Comparison of ENCODE assay signal across 9 cellular contexts in the genomic region with DNA sequence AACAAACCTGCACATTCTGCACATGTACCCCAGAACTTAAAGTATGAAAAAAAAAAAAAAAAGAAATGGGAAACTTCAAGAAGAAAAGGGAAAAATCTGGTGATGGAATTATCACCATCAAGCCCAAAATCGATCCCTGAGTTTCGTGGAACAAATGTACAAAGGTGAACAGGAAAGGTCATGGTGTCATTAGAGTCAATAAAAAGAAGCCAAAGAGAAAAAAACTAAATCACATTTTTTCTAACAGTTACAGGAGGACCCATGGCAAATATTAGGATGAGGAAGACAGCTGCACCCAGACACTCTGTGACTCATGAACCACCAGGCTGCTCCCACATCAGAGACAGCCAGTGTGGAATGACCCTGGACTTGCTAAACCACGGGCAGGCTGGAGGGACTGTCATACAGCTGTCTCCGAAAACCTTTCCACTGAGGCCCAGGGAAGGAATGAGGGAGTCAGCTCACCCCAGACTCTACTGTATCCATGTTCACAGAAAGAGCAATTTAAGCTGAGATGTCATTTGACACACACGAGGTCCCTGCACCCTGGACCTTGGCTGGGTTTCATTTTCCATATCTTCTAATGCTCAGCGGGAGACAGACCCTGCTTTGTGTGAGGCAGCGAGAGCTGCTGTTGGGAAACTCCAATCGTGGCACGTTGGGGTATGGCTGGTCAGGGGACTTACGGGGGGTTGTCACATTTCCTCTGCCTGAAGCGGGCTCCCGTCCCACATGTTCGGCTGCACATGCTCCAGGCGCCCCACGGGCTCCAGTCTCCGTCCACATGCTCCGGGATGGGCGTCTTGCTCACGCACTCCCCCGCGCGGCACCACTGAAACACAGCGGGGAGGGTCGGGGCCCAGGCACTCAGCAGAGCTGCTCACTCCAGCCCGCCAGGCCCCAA.
DNase-seq lines count a peak whose midpoint lies in the region; ATAC-seq and TF ChIP-seq lines count a peak whose summit lies in the region.
"Had no signal": no experiment of that assay in that cellular context is flagged by ENCODE, and none has a peak within 500 bp of the region (broad histone marks: within the 10 kb centered on the region; RNA-seq: fewer than 3 reads in every experiment).

No MANE protein-coding gene starts in this region.

- intact Hi-C loops in CD4-positive, alpha-beta memory T cell (cut with micrococcal nuclease) = loop anchor here (1.0 to 2.0 kb wide), 2 partner anchors 203 to 208 kb away; no protein-coding TSS in a partner anchor

- no peaks in the 10 kb centered on the region for H3K27me3 ChIP-seq in CD4-positive, alpha-beta memory T cell (ENCODE audit: insufficient read depth, low read length)
- H3K27me3 ChIP-seq in parathyroid adenoma (ENCODE audit: control insufficient read depth, insufficient read depth, low read length) = no peaks in the 10 kb centered on the region
- H3K27me3 ChIP-seq: neutrophil had no signal

- H3K36me3 Mint-ChIP-seq in CD4-positive, alpha-beta memory T cell = peaks cover 7 to 29% of the 10 kb centered on the region in 2 donors
- H3K36me3 Mint-ChIP-seq in effector memory CD8-positive, alpha-beta T cell (ENCODE audit: insufficient read depth) = peaks cover 2% of the 10 kb centered on the region

- POLR2A ChIA-PET in CD4-positive, alpha-beta memory T cell (lab: Charles Lee; ENCODE audit: partially characterized antibody) = interaction anchor here (0.9 kb wide), 1 partner anchor 203 kb away, joined by 4 read pairs; no protein-coding TSS in a partner anchor

- no peak for TF ChIP-seq CTCF in parathyroid adenoma (IDR thresholded peaks at IDR 0.05)

- H3K4me3 Mint-ChIP-seq in CD4-positive, alpha-beta memory T cell = peak overlapping the region; percentile 13 to 69 (median 43)
- H3K4me3 Mint-ChIP-seq in effector memory CD8-positive, alpha-beta T cell = peak overlapping the region; percentile 35 to 53

- CTCF ChIA-PET in CD4-positive, alpha-beta memory T cell (lab: Charles Lee; ENCODE audit: partially characterized antibody) = interaction anchor here (0.7 to 1.4 kb wide), 2 partner anchors 202 to 207 kb away, joined by 3 to 4 read pairs; no protein-coding TSS in a partner anchor

- H3K4me1 ChIP-seq in CD4-positive, alpha-beta memory T cell (ENCODE audit: insufficient read depth, low read length) = no peaks in the 10 kb centered on the region
- H3K4me1 ChIP-seq in parathyroid adenoma = no peaks in the 10 kb centered on the region

- peak overlapping the region; percentile 33 for H2AFZ ChIP-seq in parathyroid adenoma

- H3K36me3 ChIP-seq in CD4-positive, alpha-beta memory T cell (ENCODE audit: insufficient read depth, low read length) = no peaks in the 10 kb centered on the region
- H3K36me3 ChIP-seq in parathyroid adenoma (ENCODE audit: control insufficient read depth, insufficient read depth, low read length) = no peaks in the 10 kb centered on the region
- H3K36me3 ChIP-seq: neutrophil had no signal

- peak overlapping the region in 1 of 2 donors; percentile 9 for H3K4me3 ChIP-seq in CD4-positive, alpha-beta memory T cell (ENCODE audit: low read length in 2 of 2)
- peak overlapping the region; percentile 25 for H3K4me3 ChIP-seq in parathyroid adenoma (ENCODE audit: low read depth, low read length)

- DNase-seq in CD4-positive, alpha-beta memory T cell = no peak
- DNase-seq in OCI-M1 (lab: John Stamatoyannopoulos, UW) = peak; percentile 49
- DNase-seq in effector memory CD8-positive, alpha-beta T cell = no peak
- DNase-seq in SW 1271 (lab: John Stamatoyannopoulos, UW) = no peak
- DNase-seq in NCI-H526 (lab: John Stamatoyannopoulos, UW) = no peak
- no peak for DNase-seq in NCI-H748 treated with DMSO at 0.1 percent for 48 hours (lab: John Stamatoyannopoulos, UW)

- no peak overlapping the region for H3K9ac ChIP-seq in parathyroid adenoma

- no peaks in the 10 kb centered on the region for H3K9me3 Mint-ChIP-seq in CD4-positive, alpha-beta memory T cell
- no peaks in the 10 kb centered on the region for H3K9me3 Mint-ChIP-seq in effector memory CD8-positive, alpha-beta T cell

- no peak overlapping the region for H3K27ac ChIP-seq in CD4-positive, alpha-beta memory T cell (ENCODE audit: low read depth, low read length)
- no peak overlapping the region for H3K27ac ChIP-seq in parathyroid adenoma
- H3K27ac ChIP-seq: neutrophil had no signal

- peak overlapping the region in 1 of 7 donors; percentile 36 for H3K27ac Mint-ChIP-seq in CD4-positive, alpha-beta memory T cell
- peak overlapping the region in 1 of 2 donors; percentile 15 for H3K27ac Mint-ChIP-seq in effector memory CD8-positive, alpha-beta T cell

- no peaks in the 10 kb centered on the region for H3K9me3 ChIP-seq in CD4-positive, alpha-beta memory T cell (ENCODE audit: control insufficient read depth in 1 of 2, low read length in 2 of 2)
- H3K9me3 ChIP-seq in parathyroid adenoma (ENCODE audit: control insufficient read depth, low read length) = no peaks in the 10 kb centered on the region
- H3K9me3 ChIP-seq: neutrophil had no signal

- peak; percentile 49 for ATAC-seq in effector memory CD8-positive, alpha-beta T cell (replicated peaks)
- ATAC-seq in HG02759 (IDR thresholded peaks at IDR 0.05; ENCODE audit: unreplicated experiment) = no peak

- no peaks in the 10 kb centered on the region for H3K27me3 Mint-ChIP-seq in CD4-positive, alpha-beta memory T cell
- H3K27me3 Mint-ChIP-seq in effector memory CD8-positive, alpha-beta T cell = peaks cover 0 to under 1% of the 10 kb centered on the region in 2 donors

- H3K79me2 ChIP-seq in parathyroid adenoma = no peaks in the 10 kb centered on the region

- H3K4me1 Mint-ChIP-seq in CD4-positive, alpha-beta memory T cell = peaks cover 0 to 1% (median 0%) of the 10 kb centered on the region in 4 donors
- peaks cover 0 to 2% of the 10 kb centered on the region in 2 donors for H3K4me1 Mint-ChIP-seq in effector memory CD8-positive, alpha-beta T cell (ENCODE audit: low read depth in 2 of 2)

- no peak overlapping the region for H3K4me2 ChIP-seq in parathyroid adenoma (ENCODE audit: low read length)
